1 cellular context compared by ENCODE assay signal in genomic region chr3:152834354-152835310, GRCh38.
TF ChIP-seq lines count a peak whose summit lies in the region.

Gene P2RY1 (plus strand): TSS chr3:152835131. CDS start chr3:152835783, 652 bp downstream.

TF ChIP-seq in K562, 482 proteins besides CTCF, POLR2A, EP300 and RAD21 (continued from another document and continues in another):
- no peak for TF ChIP-seq CUX1 (CRISPR knock-in tag; IDR thresholded peaks at IDR 0.05)
- TF ChIP-seq ZBTB1 (CRISPR knock-in tag; IDR thresholded peaks at IDR 0.05; ENCODE audit: borderline replicate concordance, low read depth) = peak; percentile 57; the same call in 1 of the 2 replicates
- no peak for TF ChIP-seq POLR2AphosphoS2 (IDR thresholded peaks at IDR 0.05; ENCODE audit: low read length)
- TF ChIP-seq PTTG1 (tag; IDR thresholded peaks at IDR 0.05; ENCODE audit: low read depth) = no peak
- no peak for TF ChIP-seq PURB (CRISPR knock-in tag; IDR thresholded peaks at IDR 0.05; ENCODE audit: low read depth)
- TF ChIP-seq ZNF316 (IDR thresholded peaks at IDR 0.05) = peak; percentile 95
- no peak for TF ChIP-seq ZNF12 (CRISPR knock-in tag; IDR thresholded peaks at IDR 0.05)
- no peak for TF ChIP-seq RFX1 (IDR thresholded peaks at IDR 0.05)
- TF ChIP-seq FOXJ3 (CRISPR knock-in tag; IDR thresholded peaks at IDR 0.05) = no peak
- TF ChIP-seq, protein P1, sequence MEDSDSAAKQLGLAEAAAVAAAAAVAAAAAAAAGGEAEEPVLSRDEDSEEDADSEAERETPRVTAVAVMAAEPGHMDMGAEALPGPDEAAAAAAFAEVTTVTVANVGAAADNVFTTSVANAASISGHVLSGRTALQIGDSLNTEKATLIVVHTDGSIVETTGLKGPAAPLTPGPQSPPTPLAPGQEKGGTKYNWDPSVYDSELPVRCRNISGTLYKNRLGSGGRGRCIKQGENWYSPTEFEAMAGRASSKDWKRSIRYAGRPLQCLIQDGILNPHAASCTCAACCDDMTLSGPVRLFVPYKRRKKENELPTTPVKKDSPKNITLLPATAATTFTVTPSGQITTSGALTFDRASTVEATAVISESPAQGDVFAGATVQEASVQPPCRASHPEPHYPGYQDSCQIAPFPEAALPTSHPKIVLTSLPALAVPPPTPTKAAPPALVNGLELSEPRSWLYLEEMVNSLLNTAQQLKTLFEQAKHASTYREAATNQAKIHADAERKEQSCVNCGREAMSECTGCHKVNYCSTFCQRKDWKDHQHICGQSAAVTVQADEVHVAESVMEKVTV (CRISPR knock-in tag; IDR thresholded peaks at IDR 0.05) = peak; percentile 5; the same call in 1 of the 2 replicates
- TF ChIP-seq HDGF (IDR thresholded peaks at IDR 0.05) = no peak
- TF ChIP-seq, protein P2, sequence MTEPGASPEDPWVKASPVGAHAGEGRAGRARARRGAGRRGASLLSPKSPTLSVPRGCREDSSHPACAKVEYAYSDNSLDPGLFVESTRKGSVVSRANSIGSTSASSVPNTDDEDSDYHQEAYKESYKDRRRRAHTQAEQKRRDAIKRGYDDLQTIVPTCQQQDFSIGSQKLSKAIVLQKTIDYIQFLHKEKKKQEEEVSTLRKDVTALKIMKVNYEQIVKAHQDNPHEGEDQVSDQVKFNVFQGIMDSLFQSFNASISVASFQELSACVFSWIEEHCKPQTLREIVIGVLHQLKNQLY (CRISPR knock-in tag; conservative IDR thresholded peaks at IDR 0.05) = no peak
- no peak for TF ChIP-seq NFIX (CRISPR knock-in tag; IDR thresholded peaks at IDR 0.05; ENCODE audit: low read depth)
- TF ChIP-seq RBM15 (IDR thresholded peaks at IDR 0.05; ENCODE audit: insufficient read depth, low read length) = no peak
- TF ChIP-seq LEF1 (IDR thresholded peaks at IDR 0.05) = no peak
- TF ChIP-seq SIRT6 (IDR thresholded peaks at IDR 0.05; ENCODE audit: low read depth, low read length) = no peak
- TF ChIP-seq THRAP3 (IDR thresholded peaks at IDR 0.05; ENCODE audit: borderline replicate concordance) = no peak
- no peak for TF ChIP-seq NFRKB (IDR thresholded peaks at IDR 0.05; ENCODE audit: low read depth)
- no peak for TF ChIP-seq NFXL1 (CRISPR knock-in tag; IDR thresholded peaks at IDR 0.05)
- TF ChIP-seq JUN (IDR thresholded peaks at IDR 0.05; ENCODE audit: borderline replicate concordance, low read depth, low read length) = no peak
- TF ChIP-seq JUN (CRISPR knock-in tag; IDR thresholded peaks at IDR 0.05; ENCODE audit: borderline replicate concordance) = no peak
- TF ChIP-seq HMGXB4 (CRISPR knock-in tag; IDR thresholded peaks at IDR 0.05) = no peak; the same call in 1 of the 2 replicates
- peak; percentile 69; the same call in 1 of the 2 replicates for TF ChIP-seq SMAD4 (CRISPR knock-in tag; conservative IDR thresholded peaks at IDR 0.05)
- no peak for TF ChIP-seq ZNF445 (CRISPR knock-in tag; IDR thresholded peaks at IDR 0.05; ENCODE audit: low read depth)
- TF ChIP-seq NR0B1 (IDR thresholded peaks at IDR 0.05; ENCODE audit: partially characterized antibody) = no peak
- TF ChIP-seq BRCA1 (IDR thresholded peaks at IDR 0.05) = no peak
- TF ChIP-seq BRCA1 (CRISPR knock-in tag; IDR thresholded peaks at IDR 0.05) = no peak
- no peak for TF ChIP-seq ZNF707 (CRISPR knock-in tag; conservative IDR thresholded peaks at IDR 0.05)
- TF ChIP-seq, protein P3, sequence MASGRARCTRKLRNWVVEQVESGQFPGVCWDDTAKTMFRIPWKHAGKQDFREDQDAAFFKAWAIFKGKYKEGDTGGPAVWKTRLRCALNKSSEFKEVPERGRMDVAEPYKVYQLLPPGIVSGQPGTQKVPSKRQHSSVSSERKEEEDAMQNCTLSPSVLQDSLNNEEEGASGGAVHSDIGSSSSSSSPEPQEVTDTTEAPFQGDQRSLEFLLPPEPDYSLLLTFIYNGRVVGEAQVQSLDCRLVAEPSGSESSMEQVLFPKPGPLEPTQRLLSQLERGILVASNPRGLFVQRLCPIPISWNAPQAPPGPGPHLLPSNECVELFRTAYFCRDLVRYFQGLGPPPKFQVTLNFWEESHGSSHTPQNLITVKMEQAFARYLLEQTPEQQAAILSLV (tag; IDR thresholded peaks at IDR 0.05) = no peak
- 0 out of 2 replicates have a peak, but pooled peaks have one; percentile 75 for TF ChIP-seq SREBF2 (CRISPR knock-in tag; IDR thresholded peaks at IDR 0.05)
- TF ChIP-seq KLF1 (tag; IDR thresholded peaks at IDR 0.05) = 0 out of 2 replicates have a peak, but pooled peaks have one; percentile 39
- TF ChIP-seq ZNF407 (IDR thresholded peaks at IDR 0.05; ENCODE audit: low read depth) = no peak
- TF ChIP-seq NR4A1 (CRISPR knock-in tag; IDR thresholded peaks at IDR 0.05) = 0 out of 2 replicates have a peak, but pooled peaks have one; percentile 39
- no peak for TF ChIP-seq NR4A1 (tag; IDR thresholded peaks at IDR 0.05)
- TF ChIP-seq, protein P4, sequence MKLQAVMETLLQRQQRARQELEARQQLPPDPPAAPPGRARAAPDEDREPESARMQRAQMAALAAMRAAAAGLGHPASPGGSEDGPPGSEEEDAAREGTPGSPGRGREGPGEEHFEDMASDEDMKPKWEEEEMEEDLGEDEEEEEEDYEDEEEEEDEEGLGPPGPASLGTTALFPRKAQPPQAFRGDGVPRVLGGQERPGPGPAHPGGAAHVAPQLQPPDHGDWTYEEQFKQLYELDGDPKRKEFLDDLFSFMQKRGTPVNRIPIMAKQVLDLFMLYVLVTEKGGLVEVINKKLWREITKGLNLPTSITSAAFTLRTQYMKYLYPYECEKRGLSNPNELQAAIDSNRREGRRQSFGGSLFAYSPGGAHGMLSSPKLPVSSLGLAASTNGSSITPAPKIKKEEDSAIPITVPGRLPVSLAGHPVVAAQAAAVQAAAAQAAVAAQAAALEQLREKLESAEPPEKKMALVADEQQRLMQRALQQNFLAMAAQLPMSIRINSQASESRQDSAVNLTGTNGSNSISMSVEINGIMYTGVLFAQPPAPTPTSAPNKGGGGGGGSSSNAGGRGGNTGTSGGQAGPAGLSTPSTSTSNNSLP (IDR thresholded peaks at IDR 0.05; ENCODE audit: borderline replicate concordance, low read depth, low read length) = no peak
- no peak for TF ChIP-seq NCOA2 (IDR thresholded peaks at IDR 0.05; ENCODE audit: partially characterized antibody in 2 of 2)
- 0 out of 2 replicates have a peak, but pooled peaks have one; percentile 30 for TF ChIP-seq HINFP (tag; conservative IDR thresholded peaks at IDR 0.05; ENCODE audit: low read depth)
